28 cellular contexts compared by ENCODE assay signal in genomic region chr10:98318861-98319260, GRCh38.
"Had no signal": no experiment of that assay in that cellular context is flagged by ENCODE, and none has a peak within 500 bp of the region (broad histone marks: within the 10 kb centered on the region; RNA-seq: fewer than 3 reads in every experiment).

No MANE protein-coding gene starts in this region.

- H3K27me3 ChIP-seq: breast epithelium, Peyer's patch, SJSA1 had no signal

- H3K4me1 ChIP-seq: breast epithelium, Peyer's patch had no signal

- H3K27ac Mint-ChIP-seq: activated CD8-positive, alpha-beta T cell treated with anti-CD3 and anti-CD28 coated beads, Interleukin-2, amount 10 ng/mL, durations not matched to agents 7 days and 5 days; activated naive CD4-positive, alpha-beta T cell treated with anti-CD3 and anti-CD28 coated beads, Interleukin-2, amount 50 U/mL, for 24 hours; T-helper 2 cell treated with Interferon-gamma antibody and Interleukin-4, amounts not matched to agents 5 μg/mL and 100 μg/mL, for 36 hours had no signal

- H3K9me3 Mint-ChIP-seq: activated naive CD4-positive, alpha-beta T cell treated with anti-CD3 and anti-CD28 coated beads, Interleukin-2, amount 50 U/mL, for 24 hours; T-helper 2 cell treated with Interferon-gamma antibody and Interleukin-4, amounts not matched to agents 5 μg/mL and 100 μg/mL, for 36 hours had no signal

- H3K36me3 Mint-ChIP-seq: activated naive CD4-positive, alpha-beta T cell treated with anti-CD3 and anti-CD28 coated beads, Interleukin-2, amount 50 U/mL, for 24 hours had no signal

- H3K4me3 ChIP-seq: breast epithelium, Peyer's patch, SJSA1 had no signal

- H3K27ac ChIP-seq: breast epithelium, Peyer's patch, RWPE1, SJSA1 had no signal

- H3K9me3 ChIP-seq: breast epithelium, Peyer's patch, SJSA1 had no signal

- H3K4me3 Mint-ChIP-seq: activated CD8-positive, alpha-beta T cell treated with anti-CD3 and anti-CD28 coated beads, Interleukin-2, amount 10 ng/mL, durations not matched to agents 7 days and 5 days; activated naive CD4-positive, alpha-beta T cell treated with anti-CD3 and anti-CD28 coated beads, Interleukin-2, amount 50 U/mL, for 24 hours; T-helper 2 cell treated with Interferon-gamma antibody and Interleukin-4, amounts not matched to agents 5 μg/mL and 100 μg/mL, for 36 hours had no signal

- ATAC-seq: activated CD8-positive, alpha-beta T cell treated with anti-CD3 and anti-CD28 coated beads, Interleukin-2, amount 10 ng/mL, durations not matched to agents 7 days and 5 days; SK-N-SH treated with all-trans-retinoic acid at 6 μM for 48 hours had no signal

- H3K36me3 ChIP-seq: breast epithelium, Peyer's patch, SJSA1 had no signal

- DNase-seq: activated CD4-positive, alpha-beta T cell treated with anti-CD3 and anti-CD28 coated beads for 48 hours; activated CD4-positive, alpha-beta T cell treated with anti-CD3 and anti-CD28 coated beads, Interleukin-2, amount 50 U/mL, for 4 hours; activated CD4-positive, CD25-positive, alpha-beta regulatory T cell treated with anti-CD3 and anti-CD28 coated beads, Interleukin-2, amount 50 U/mL, for 72 hours; activated CD8-positive, alpha-beta memory T cell treated with anti-CD3 and anti-CD28 coated beads, Interleukin-2, amount 50 U/mL, for 48 hours; activated CD8-positive, alpha-beta T cell treated with anti-CD3 and anti-CD28 coated beads, Interleukin-2, amount 10 ng/mL, durations not matched to agents 7 days and 5 days; activated naive CD4-positive, alpha-beta T cell; activated T-cell treated with anti-CD3 and anti-CD28 coated beads, Interleukin-2, amount 50 U/mL, for 1 hour; aorta; central memory CD4-positive, alpha-beta T cell; MM.1S; NCI-H1105; NCI-H1436; NCI-H187; NCI-H2081; NCI-H345; NCI-H510A; NCI-H526 treated with DMSO at 0.1 percent for 48 hours; NCI-H82; NK-92 treated with Interleukin-12 subunit alpha and Interleukin-12 subunit beta, amount 100 ng/mL, for 24 hours; Peyer's patch; Right ventricle myocardium superior; SW 1271 had no signal

- H3K4me1 Mint-ChIP-seq: activated naive CD4-positive, alpha-beta T cell treated with anti-CD3 and anti-CD28 coated beads, Interleukin-2, amount 50 U/mL, for 24 hours had no signal

- H3K27me3 Mint-ChIP-seq: activated naive CD4-positive, alpha-beta T cell treated with anti-CD3 and anti-CD28 coated beads, Interleukin-2, amount 50 U/mL, for 24 hours had no signal
